25 cellular contexts compared by ENCODE assay signal in genomic region chr12:107457536-107457935, GRCh38.
"Had no signal": no experiment of that assay in that cellular context is flagged by ENCODE, and none has a peak within 500 bp of the region (broad histone marks: within the 10 kb centered on the region; RNA-seq: fewer than 3 reads in every experiment).

No MANE protein-coding gene starts in this region.

- H3K27me3 ChIP-seq: MG63, SJCRH30 had no signal

- H3K4me1 ChIP-seq: SJCRH30 had no signal

- H3K27ac ChIP-seq: RWPE1, SJCRH30 had no signal

- H3K9me3 ChIP-seq: MG63, SJCRH30 had no signal

- DNase-seq: IMR-90; Karpas-422; KG1; MG63; NCI-H1092; NCI-H1105 treated with DMSO at 0.1 percent for 48 hours; NCI-H1417 treated with DMSO at 0.1 percent for 48 hours; NCI-H146; NCI-H1694 treated with DMSO at 0.1 percent for 48 hours; NCI-H1930; NCI-H2081; NCI-H2107; NCI-H2227 treated with DMSO at 0.1 percent for 48 hours; NCI-H446; NCI-H510A; NCI-H524 treated with DMSO at 0.1 percent for 48 hours; NCI-H774; NK-92 treated with Interleukin-12 subunit alpha and Interleukin-12 subunit beta, amount 100 ng/mL, for 24 hours; PC-3; SHP77 treated with DMSO at 0.1 percent for 48 hours; SJCRH30; SW 1271; T-cell had no signal

- H3K36me3 ChIP-seq: MG63, SJCRH30 had no signal

- ATAC-seq: Panc1, PC-3, T-cell had no signal

- H3K4me3 ChIP-seq: MG63, SJCRH30 had no signal
